ENCODE assay signal across 8 cellular contexts in genomic region chr19:10291554-10292205, GRCh38. TPM values are rescaled to one million over a fixed set of nuclear protein-coding genes. Genes with fewer than 3 reads are reported as not detected.
DNase-seq lines count a peak whose midpoint lies in the region; ATAC-seq lines count a peak whose summit lies in the region.

No MANE protein-coding gene starts in this region.

- peaks cover 83% of the 10 kb centered on the region for H3K27me3 Mint-ChIP-seq in activated CD4-positive, alpha-beta memory T cell treated with anti-CD3 and anti-CD28 coated beads, Interleukin-2, amount 10 ng/mL, durations not matched to agents 7 days and 5 days
- peaks cover 88% of the 10 kb centered on the region for H3K27me3 Mint-ChIP-seq in stimulated activated naive CD8-positive, alpha-beta T cell treated with anti-CD3 and anti-CD28 coated beads, Interleukin-15, amount 100 ng/mL, for 72 hours

- H3K4me1 Mint-ChIP-seq in activated CD4-positive, alpha-beta memory T cell treated with anti-CD3 and anti-CD28 coated beads, Interleukin-2, amount 10 ng/mL, durations not matched to agents 7 days and 5 days, result peaks cover 79% of the 10 kb centered on the region
- H3K4me1 Mint-ChIP-seq in stimulated activated naive CD8-positive, alpha-beta T cell treated with anti-CD3 and anti-CD28 coated beads, Interleukin-15, amount 100 ng/mL, for 72 hours, result peaks cover 92% of the 10 kb centered on the region

- peaks cover 5% of the 10 kb centered on the region for H3K9me3 ChIP-seq in iPS-18c (ENCODE audit: control insufficient read depth, insufficient read depth, low read length)

- POLR2A ChIA-PET in activated CD4-positive, alpha-beta memory T cell treated with anti-CD3 and anti-CD28 coated beads, Interleukin-2, amount 10 ng/mL, durations not matched to agents 7 days and 5 days (lab: Charles Lee), result interaction anchor here (0.8 to 8.9 kb wide), 5 partner anchors 9 to 89 kb away, joined by 3 to 105 read pairs (median 4); partner anchors contain the start of genes ICAM1, RAVER1 and TYK2

- peak overlapping the region; percentile 56 for H3K27ac Mint-ChIP-seq in activated CD4-positive, alpha-beta memory T cell treated with anti-CD3 and anti-CD28 coated beads, Interleukin-2, amount 10 ng/mL, durations not matched to agents 7 days and 5 days
- H3K27ac Mint-ChIP-seq in stimulated activated naive CD8-positive, alpha-beta T cell treated with anti-CD3 and anti-CD28 coated beads, Interleukin-15, amount 100 ng/mL, for 72 hours, result peak overlapping the region in 1 of 2 donors; percentile 19

- H3K9me3 Mint-ChIP-seq in activated CD4-positive, alpha-beta memory T cell treated with anti-CD3 and anti-CD28 coated beads, Interleukin-2, amount 10 ng/mL, durations not matched to agents 7 days and 5 days, result no peaks in the 10 kb centered on the region
- H3K9me3 Mint-ChIP-seq in stimulated activated naive CD8-positive, alpha-beta T cell treated with anti-CD3 and anti-CD28 coated beads, Interleukin-15, amount 100 ng/mL, for 72 hours, result no peaks in the 10 kb centered on the region

- H3K4me3 ChIP-seq in iPS-18c (ENCODE audit: insufficient read depth, low read depth, low read length), result peak overlapping the region; percentile 60

- CTCF ChIA-PET in activated CD4-positive, alpha-beta memory T cell treated with anti-CD3 and anti-CD28 coated beads, Interleukin-2, amount 10 ng/mL, durations not matched to agents 7 days and 5 days (lab: Charles Lee), result interaction anchor here (0.6 to 2.4 kb wide), 6 partner anchors 21 to 360 kb away, joined by 3 to 8 read pairs (median 4); partner anchors contain the start of gene ICAM1

- DNase-seq in NCI-H146 (lab: John Stamatoyannopoulos, UW) (peak; percentile 54), NCI-H146 treated with DMSO at 0.1 percent for 48 hours (lab: John Stamatoyannopoulos, UW; ENCODE audit: unreplicated experiment) (no peak), SHP77 treated with DMSO at 0.1 percent for 48 hours (lab: John Stamatoyannopoulos, UW) (no peak), AML-193 (lab: John Stamatoyannopoulos, UW) (no peak)
- no peak for DNase-seq in activated CD4-positive, alpha-beta memory T cell treated with anti-CD3 and anti-CD28 coated beads, Interleukin-2, amount 10 ng/mL, durations not matched to agents 7 days and 5 days
- DNase-seq in stimulated activated naive CD8-positive, alpha-beta T cell treated with anti-CD3 and anti-CD28 coated beads, Interleukin-15, amount 100 ng/mL, for 72 hours, result no peak

- H3K4me3 Mint-ChIP-seq in activated CD4-positive, alpha-beta memory T cell treated with anti-CD3 and anti-CD28 coated beads, Interleukin-2, amount 10 ng/mL, durations not matched to agents 7 days and 5 days, result peak overlapping the region; percentile 65
- H3K4me3 Mint-ChIP-seq in stimulated activated naive CD8-positive, alpha-beta T cell treated with anti-CD3 and anti-CD28 coated beads, Interleukin-15, amount 100 ng/mL, for 72 hours, result peak overlapping the region; percentile 71 to 85

- ATAC-seq in stimulated activated naive CD8-positive, alpha-beta T cell treated with anti-CD3 and anti-CD28 coated beads, Interleukin-15, amount 100 ng/mL, for 72 hours, result no peak
- ATAC-seq in HG03460 (IDR thresholded peaks at IDR 0.05; ENCODE audit: unreplicated experiment), result no peak

- H3K36me3 Mint-ChIP-seq in activated CD4-positive, alpha-beta memory T cell treated with anti-CD3 and anti-CD28 coated beads, Interleukin-2, amount 10 ng/mL, durations not matched to agents 7 days and 5 days (ENCODE audit: low read depth), result peaks cover 9% of the 10 kb centered on the region

RNA-seq across cellular contexts. Expression of gene ICAM5, which starts 1.9 kb away (rescaled TPM):
- 1 to 10 TPM in 1 of 2 experiments, under 1 TPM in 1; 0.53 to 1.1 TPM for total RNA-seq in activated CD4-positive, alpha-beta memory T cell treated with anti-CD3 and anti-CD28 coated beads, Interleukin-2, amount 10 ng/mL, durations not matched to agents 7 days and 5 days

RNA-seq across cellular contexts. Expression of gene ICAM4, which starts 4.9 kb away (rescaled TPM):
- 1 to 10 TPM; 1.5 to 2.0 TPM for total RNA-seq in activated CD4-positive, alpha-beta memory T cell treated with anti-CD3 and anti-CD28 coated beads, Interleukin-2, amount 10 ng/mL, durations not matched to agents 7 days and 5 days

RNA-seq across cellular contexts. Expression of gene ZGLP1, which starts 17.9 kb away (rescaled TPM):
- total RNA-seq in activated CD4-positive, alpha-beta memory T cell treated with anti-CD3 and anti-CD28 coated beads, Interleukin-2, amount 10 ng/mL, durations not matched to agents 7 days and 5 days, result 1 to 10 TPM; 1.0 to 1.4 TPM

RNA-seq across cellular contexts. Expression of gene ICAM1, which starts 20.8 kb away (rescaled TPM):
- 10 to 100 TPM; 23.8 to 24.3 TPM for total RNA-seq in activated CD4-positive, alpha-beta memory T cell treated with anti-CD3 and anti-CD28 coated beads, Interleukin-2, amount 10 ng/mL, durations not matched to agents 7 days and 5 days

RNA-seq across cellular contexts. Expression of gene FDX2, which starts 24.1 kb away (rescaled TPM):
- 1 to 10 TPM; 3.5 to 3.7 TPM for total RNA-seq in activated CD4-positive, alpha-beta memory T cell treated with anti-CD3 and anti-CD28 coated beads, Interleukin-2, amount 10 ng/mL, durations not matched to agents 7 days and 5 days
